22 cellular contexts compared by ENCODE assay signal in the genomic region with DNA sequence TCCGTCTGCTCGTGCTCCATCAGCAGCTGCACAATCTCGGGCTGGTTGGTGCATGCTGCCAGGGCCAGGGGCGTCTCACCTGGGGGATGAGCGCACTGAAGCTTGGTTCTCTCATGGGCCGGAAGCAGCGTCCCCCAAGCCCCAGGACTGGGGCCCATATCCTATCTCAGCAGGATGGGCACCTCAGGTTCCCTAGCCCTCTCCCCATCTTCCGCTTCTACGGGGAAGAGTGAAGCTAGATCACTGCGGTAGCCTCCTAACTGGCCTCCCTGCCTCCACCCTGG. TPM values are rescaled to one million over a fixed set of nuclear protein-coding genes. Genes with fewer than 3 reads are reported as not detected.
"Had no signal": no experiment of that assay in that cellular context is flagged by ENCODE, and none has a peak within 500 bp of the region (broad histone marks: within the 10 kb centered on the region; RNA-seq: fewer than 3 reads in every experiment).

No MANE protein-coding gene starts in this region.

- H3K4me3 Mint-ChIP-seq: activated naive CD8-positive, alpha-beta T cell treated with anti-CD3 and anti-CD28 coated beads for 36 hours; naive thymus-derived CD4-positive, alpha-beta T cell; stimulated activated naive CD8-positive, alpha-beta T cell treated with anti-CD3 and anti-CD28 coated beads, Interleukin-15, Interleukin-2, amounts not matched to agents 100 ng/mL and 50 ng/mL, for 24 hours; T-cell had no signal

- ATAC-seq: foreskin keratinocyte; left cardiac atrium; lower lobe of right lung; naive thymus-derived CD4-positive, alpha-beta T cell; pancreas; right lobe of liver; T-cell had no signal

- H3K9me3 ChIP-seq: lower lobe of right lung, neutrophil, pancreas, right lobe of liver, SJCRH30 had no signal

- FAIRE-seq: bronchial epithelial cell, pancreas had no signal

- H3K27me3 ChIP-seq: foreskin keratinocyte, pancreas, right lobe of liver, SJCRH30 had no signal

- H3K27ac ChIP-seq: foreskin keratinocyte, lower lobe of right lung, neutrophil, right lobe of liver, SJCRH30 had no signal

- H3K4me3 ChIP-seq: lower lobe of right lung, pancreas, right lobe of liver, SJCRH30, skin epidermis had no signal

- DNase-seq: activated CD4-positive, alpha-beta T cell treated with anti-CD3 and anti-CD28 coated beads, Interleukin-2, amount 50 U/mL, for 48 hours; activated naive CD4-positive, alpha-beta T cell treated with Interleukin-2 at 50 U/mL for 16 hours; activated naive CD8-positive, alpha-beta T cell treated with anti-CD3 and anti-CD28 coated beads for 36 hours; activated T-cell treated with anti-CD3 and anti-CD28 coated beads, Interleukin-2, amount 50 U/mL, for 48 hours; effector CD8-positive, alpha-beta T cell; foreskin keratinocyte; left cardiac atrium; lower lobe of right lung; naive thymus-derived CD4-positive, alpha-beta T cell; right lobe of liver; SJCRH30; stimulated activated CD4-positive, alpha-beta T cell treated with anti-CD3 and anti-CD28 coated beads, Interleukin-1b, Interleukin-23, amount 100 ng/mL, for 48 hours; T-cell; T-helper 9 cell; trophoblast cell had no signal

- H3K4me1 Mint-ChIP-seq: activated naive CD8-positive, alpha-beta T cell treated with anti-CD3 and anti-CD28 coated beads for 36 hours had no signal

- H3K36me3 Mint-ChIP-seq: activated naive CD8-positive, alpha-beta T cell treated with anti-CD3 and anti-CD28 coated beads for 36 hours; naive thymus-derived CD4-positive, alpha-beta T cell; T-cell had no signal

- H3K27ac Mint-ChIP-seq: activated naive CD8-positive, alpha-beta T cell treated with anti-CD3 and anti-CD28 coated beads for 36 hours; stimulated activated naive CD8-positive, alpha-beta T cell treated with anti-CD3 and anti-CD28 coated beads, Interleukin-15, Interleukin-2, amounts not matched to agents 100 ng/mL and 50 ng/mL, for 24 hours; T-cell had no signal

- H3K36me3 ChIP-seq: lower lobe of right lung, neutrophil, pancreas, right lobe of liver, SJCRH30 had no signal

- H3K4me1 ChIP-seq: foreskin keratinocyte, lower lobe of right lung, pancreas, right lobe of liver, SJCRH30 had no signal

RNA-seq across cellular contexts. Expression of a gene that starts 24.8 kb away (rescaled TPM):
- polyA plus RNA-seq: naive thymus-derived CD4-positive, alpha-beta T cell had no signal

RNA-seq across cellular contexts. Expression of a gene that starts 57.0 kb away (rescaled TPM):
- total RNA-seq: activated CD8-positive, alpha-beta memory T cell treated with anti-CD3 and anti-CD28 coated beads for 36 hours; activated naive CD8-positive, alpha-beta T cell treated with anti-CD3 and anti-CD28 coated beads for 36 hours; bronchial epithelial cell; foreskin keratinocyte; glomerular endothelial cell; naive thymus-derived CD4-positive, alpha-beta T cell; T-cell had no signal
- polyA plus RNA-seq: foreskin keratinocyte; naive thymus-derived CD4-positive, alpha-beta T cell had no signal
